ENCODE assay signal across 10 cellular contexts in genomic region chr3:15345051-15345607, GRCh38. TPM values are rescaled to one million over a fixed set of nuclear protein-coding genes. Genes with fewer than 3 reads are reported as not detected.
DNase-seq lines count a peak whose midpoint lies in the region; ATAC-seq, FAIRE-seq and TF ChIP-seq lines count a peak whose summit lies in the region.
"Had no signal": no experiment of that assay in that cellular context is flagged by ENCODE, and none has a peak within 500 bp of the region (broad histone marks: within the 10 kb centered on the region; RNA-seq: fewer than 3 reads in every experiment).

No MANE protein-coding gene starts in this region.

- POLR2A ChIA-PET in K562 (lab: Yijun Ruan, JAX): interaction anchor here (1.2 to 1.4 kb wide), 4 partner anchors 9 to 13 kb away, joined by 4 to 5 read pairs (median 5); partner anchors contain the start of gene SH3BP5
- POLR2A ChIA-PET in GM10248 (lab: Yijun Ruan, JAX): interaction anchor here (0.9 kb wide), 2 partner anchors 11 to 16 kb away, joined by 3 read pairs; no protein-coding TSS in a partner anchor

- WGBS in K562 (ENCODE audit: insufficient coverage, low coverage, missing lambda C conversion rate): 70% methylated on average over 4 of the region's 4 CpGs

- H3K9me3 ChIP-seq in K562 (replicated peaks; ENCODE audit: control insufficient read depth, insufficient read depth, low read depth, low read length): 0 out of 2 replicates have a peak, but pooled peaks cover 2% of the 10 kb centered on the region
- H3K9me3 ChIP-seq: esophagus squamous epithelium, stomach had no signal

- CTCF ChIA-PET in K562 (lab: Yijun Ruan, JAX; ENCODE audit: low intra/inter-chr PET ratio): no interaction called here
- CTCF ChIA-PET in GM10248 (lab: Yijun Ruan, JAX): interaction anchor here (1.0 to 9.1 kb wide), 15 partner anchors 9 to 141 kb away, joined by 3 to 61 read pairs (median 4); partner anchors contain the start of gene SH3BP5

- H3K4me1 Mint-ChIP-seq in HFFc6 (ENCODE audit: low read depth): peaks cover 7% of the 10 kb centered on the region

- no TSS peak for BruUV-seq in K562 (replicated peaks; lab: Mats Ljungman, UMichigan)

- DNase-seq in DMS79 (lab: John Stamatoyannopoulos, UW) (peak; percentile 76), NCI-H1105 (lab: John Stamatoyannopoulos, UW) (peak; percentile 84), K562 (ENCODE audit: extremely low read depth in 1 of 4, low spot score in 3 of 4) (no peak), GM10248 (ENCODE audit: extremely low spot score) (no peak), HFFc6 (no peak)
- no peak for DNase-seq in stimulated activated naive CD4-positive, alpha-beta T cell treated with Interleukin-2 at 50 U/mL for 16 hours (lab: John Stamatoyannopoulos, UW)
- DNase-seq in activated CD4-positive, alpha-beta T cell treated with anti-CD3 and anti-CD28 coated beads for 48 hours: no peak
- DNase-seq: esophagus squamous epithelium, stomach had no signal

- peaks cover 15 to 19% of the 10 kb centered on the region in 2 experiments for H3K4me1 ChIP-seq in K562 (replicated peaks in 1 of 2; ENCODE audit: control insufficient read depth in 2 of 2, insufficient read depth in 2 of 2, low read length in 2 of 2)
- H3K4me1 ChIP-seq: stomach had no signal

- in situ Hi-C loops in K562 (cut with MboI): no loop called here

- H4K20me1 ChIP-seq in K562 (replicated peaks; ENCODE audit: control insufficient read depth, insufficient read depth, low read length): no peaks in the 10 kb centered on the region

- no peak overlapping the region for H3K4me3 ChIP-seq in K562
- H3K4me3 ChIP-seq: esophagus squamous epithelium, stomach had no signal

- TF ChIP-seq RAD21 in K562 (CRISPR knock-in tag; conservative IDR thresholded peaks at IDR 0.05 in 1 of 2, IDR thresholded peaks at IDR 0.05 in 1 of 2): no peak

- H3K36me3 Mint-ChIP-seq in HFFc6 (ENCODE audit: low read depth): no peaks in the 10 kb centered on the region

- H3K27ac ChIP-seq in K562 (ENCODE audit: extremely low read depth, low read depth, low read length): no peak overlapping the region
- H3K27ac ChIP-seq: esophagus squamous epithelium, stomach had no signal

- H3K79me2 ChIP-seq in K562 (ENCODE audit: control insufficient read depth, insufficient read depth, low read length): no peaks in the 10 kb centered on the region

- no peaks in the 10 kb centered on the region for H3K27me3 ChIP-seq in K562 (ENCODE audit: control insufficient read depth in 2 of 2, insufficient read depth in 2 of 2, low read length in 2 of 2)
- H3K27me3 ChIP-seq: esophagus squamous epithelium, stomach had no signal

- no peak for TF ChIP-seq POLR2A in K562 (conservative IDR thresholded peaks at IDR 0.05)

- intact Hi-C loops in K562 (cut with micrococcal nuclease): no loop called here

- peak overlapping the region; percentile 81 for H2AFZ ChIP-seq in K562 (ENCODE audit: low read depth, low read length)

- TF ChIP-seq EP300 in K562 (IDR thresholded peaks at IDR 0.05; ENCODE audit: low read length): no peak

- no peaks in the 10 kb centered on the region for H3K9me1 ChIP-seq in K562 (ENCODE audit: control insufficient read depth, insufficient read depth, low read length)

- TF ChIP-seq CTCF in K562 (IDR thresholded peaks at IDR 0.05 in 2 of 3, conservative IDR thresholded peaks at IDR 0.05 in 1 of 3; ENCODE audit: insufficient read depth in 2 of 3, low read depth in 1 of 3, low read length in 3 of 3) (no peak), GM10248 (IDR thresholded peaks at IDR 0.05; ENCODE audit: control extremely low read depth, extremely low read depth, low read depth, missing control alignments) (no peak), HFFc6 (IDR thresholded peaks at IDR 0.05) (no peak)

- no peak overlapping the region for H3K4me3 Mint-ChIP-seq in HFFc6

- H3K9ac ChIP-seq in K562 (ENCODE audit: insufficient read depth in 1 of 2, low read depth in 2 of 2, low read length in 2 of 2): no peak overlapping the region

- no peaks in the 10 kb centered on the region for H3K36me3 ChIP-seq in K562 (ENCODE audit: control insufficient read depth, insufficient read depth, low read length)
- H3K36me3 ChIP-seq: esophagus squamous epithelium, stomach had no signal

- no peak for FAIRE-seq in K562 (lab: Jason Lieb, UNC)

- peak; percentile 20 for ATAC-seq in GM21723 (IDR thresholded peaks at IDR 0.05; ENCODE audit: unreplicated experiment)
- no peak for ATAC-seq in K562

- no peak overlapping the region for H3K4me2 ChIP-seq in K562 (ENCODE audit: insufficient read depth, low read length)

- peaks cover 21% of the 10 kb centered on the region for H3K27me3 Mint-ChIP-seq in HFFc6 (ENCODE audit: insufficient read depth)

- H3K27ac Mint-ChIP-seq in HFFc6: no peak overlapping the region

- H3K9me3 Mint-ChIP-seq in HFFc6: no peaks in the 10 kb centered on the region

TF ChIP-seq in K562, 482 proteins besides CTCF, POLR2A, EP300 and RAD21:
- TF ChIP-seq SP2 (IDR thresholded peaks at IDR 0.05; ENCODE audit: extremely low read depth, low read depth, low read length, poor library complexity, severe bottlenecking) (no peak), SP1 (CRISPR knock-in tag; IDR thresholded peaks at IDR 0.05) (no peak), ZBED1 (IDR thresholded peaks at IDR 0.05) (no peak), SMARCA4 (IDR thresholded peaks at IDR 0.05) (no peak)

RNA-seq across cellular contexts. Expression of gene SH3BP5, which starts 12.7 kb away (rescaled TPM):
- 17.8 and 19.2 TPM in 2 replicates for total RNA-seq in K562 (2011; cell fraction: chromatin; rRNA removed; ENCODE audit: low replicate concordance)
- total RNA-seq in K562 (2011; cell fraction: nucleolus; rRNA removed): 10.1 and 13.8 TPM in 2 replicates
- 11.7 and 17.1 TPM in 2 replicates for total RNA-seq in K562 (2011; cell fraction: nucleoplasm; rRNA removed)
- total RNA-seq in K562 (2014; rRNA removed): 14.9 and 17.1 TPM in 2 replicates
- total RNA-seq in K562 (2014; rRNA removed; fragmentation: Illumina TruSeq; extraction: Trizol): 13.5 and 15.2 TPM in 2 replicates
- total RNA-seq in K562 (2015; rRNA removed; fragmentation: Illumina TruSeq; extraction: Trizol): 12.2 and 13.5 TPM in 2 replicates
- 13.9 and 18.6 TPM in 2 replicates for total RNA-seq in K562 (2021)
- polyA plus RNA-seq in K562 (2011; rRNA removed): 26.2 and 29.0 TPM in 2 replicates
- polyA plus RNA-seq in K562 (2011; cell fraction: cytosol; rRNA removed): 19.8 and 19.9 TPM in 2 replicates
- polyA plus RNA-seq in K562 (2011; cell fraction: nucleus; rRNA removed): 18.5 and 19.8 TPM in 2 replicates
- 20.4 and 27.0 TPM in 2 replicates for polyA plus RNA-seq in K562 (2012)
- 22.0 and 28.0 TPM in 2 replicates for polyA plus RNA-seq in K562 (2014; fragmentation: Illumina TruSeq; extraction: Trizol)
- polyA plus RNA-seq in K562 (2014; fragmentation: Nextera tagmentation; extraction: Ambion mirVana): 1 to 10 TPM; 2.9 to 3.5 TPM
- polyA plus RNA-seq in K562 (2014; rRNA removed): 23.4 and 24.7 TPM in 2 replicates
- 15.7 and 16.1 TPM in 2 replicates for polyA minus RNA-seq in K562 (2011; rRNA and poly(A)+ RNA removed)
- polyA minus RNA-seq in K562 (2011; cell fraction: cytosol; rRNA and poly(A)+ RNA removed): 12.2 and 14.1 TPM in 2 replicates
- polyA minus RNA-seq in K562 (2011; cell fraction: nucleus; rRNA and poly(A)+ RNA removed): 8.8 and 12.4 TPM in 2 replicates
- total RNA-seq in HFFc6 (2021; fragmentation: NEBNext Ultra II Directional; extraction: Animal tissue kit (Norgen Biotek cat#: 25700)): 10 to 100 TPM; 10.8 to 14.2 (median 11.9) TPM

Comparison
In these comparisons a context has a peak if more than half of its experiments do, and no peak if none do; other contexts are left out.
1. DNase-seq: peak in DMS79 (single experiment) and NCI-H1105 (single experiment); none in K562 (0 of 4), GM10248 (single experiment), stimulated activated naive CD4-positive, alpha-beta T cell treated with Interleukin-2 at 50 U/mL for 16 hours (single experiment), activated CD4-positive, alpha-beta T cell treated with anti-CD3 and anti-CD28 coated beads for 48 hours (single experiment) and HFFc6 (single experiment).